ENCODE assay signal across 10 cellular contexts in the genomic region with DNA sequence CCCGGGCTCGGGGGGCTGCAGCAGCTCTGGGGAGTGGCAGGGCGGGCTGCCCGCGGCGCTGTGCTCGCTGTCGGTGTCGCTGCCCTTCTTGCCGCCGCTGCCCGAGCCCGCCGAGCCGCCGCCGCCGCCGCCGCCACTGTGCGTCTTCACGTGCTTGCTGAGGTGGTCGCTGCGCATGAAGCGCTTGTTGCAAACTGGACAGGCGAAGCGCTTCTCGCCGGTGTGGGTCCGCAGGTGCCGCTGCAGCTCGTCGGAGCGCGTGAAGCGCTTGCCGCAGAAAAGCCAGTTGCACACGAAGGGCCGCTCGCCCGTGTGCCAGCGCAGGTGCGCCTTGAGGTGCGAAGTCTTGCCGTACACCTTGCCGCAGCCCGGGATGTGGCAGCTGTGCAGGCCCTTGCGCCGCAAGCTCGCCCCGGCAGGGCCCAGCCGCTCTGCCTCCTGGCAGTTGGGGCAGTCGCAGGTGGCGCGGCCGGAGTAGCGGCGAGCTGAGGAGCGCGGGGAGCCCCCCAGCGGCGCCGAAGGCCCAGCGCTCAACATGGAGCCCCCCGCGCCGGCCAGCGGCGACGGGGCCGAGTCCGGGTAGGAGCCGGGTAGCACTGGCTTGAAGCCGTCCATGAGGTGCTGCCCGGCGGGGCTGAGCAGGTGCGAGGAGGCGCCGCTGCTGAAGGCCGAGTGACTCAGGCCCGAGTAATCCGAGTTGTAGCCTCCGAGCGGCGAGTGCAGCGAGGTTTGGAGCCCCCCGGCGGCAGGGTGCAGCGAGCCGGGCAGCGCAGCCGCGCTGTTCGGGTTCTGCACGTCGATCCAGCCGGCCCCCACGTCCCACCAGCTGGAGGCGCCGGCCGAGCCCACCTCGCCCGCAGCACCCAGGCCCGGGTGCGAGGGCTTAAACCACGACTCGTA. TPM values are rescaled to one million over a fixed set of nuclear protein-coding genes. Genes with fewer than 3 reads are reported as not detected.
DNase-seq lines count a peak whose midpoint lies in the region; ATAC-seq, FAIRE-seq and TF ChIP-seq lines count a peak whose summit lies in the region.
"Had no signal": no experiment of that assay in that cellular context is flagged by ENCODE, and none has a peak within 500 bp of the region (broad histone marks: within the 10 kb centered on the region; RNA-seq: fewer than 3 reads in every experiment).

No MANE protein-coding gene starts in this region.

- no peaks in the 10 kb centered on the region for H3K9me3 Mint-ChIP-seq in WTC11

- no peak for FAIRE-seq in A549 (lab: Jason Lieb, UNC)
- no peak for FAIRE-seq in GM19239 (lab: Jason Lieb, UNC)

- ATAC-seq in A549 (peak; percentile 77 to 79), WTC11 (peak; percentile 12), left lung (peak; percentile 26), HG03565 (IDR thresholded peaks at IDR 0.05; ENCODE audit: unreplicated experiment) (no peak), HG03442 (IDR thresholded peaks at IDR 0.05; ENCODE audit: unreplicated experiment) (no peak)

- H3K27ac Mint-ChIP-seq in WTC11: no peak overlapping the region

- no peak for TF ChIP-seq EP300 in A549 (IDR thresholded peaks at IDR 0.05)

- peaks cover 99 to 100% of the 10 kb centered on the region in 2 donors for H3K27me3 ChIP-seq in left lung

- peaks cover 31% of the 10 kb centered on the region for H3K27me3 Mint-ChIP-seq in WTC11 (ENCODE audit: low read depth)

- H3K4me1 Mint-ChIP-seq in WTC11: peaks cover 56% of the 10 kb centered on the region

- peaks cover 11% of the 10 kb centered on the region for H3K36me3 Mint-ChIP-seq in WTC11

- H3K27ac ChIP-seq in A549 (no peak overlapping the region), left lung (no peak overlapping the region)
- H3K27ac ChIP-seq: transverse colon had no signal

- H3K36me3 ChIP-seq in left lung: no peaks in the 10 kb centered on the region
- H3K36me3 ChIP-seq: transverse colon had no signal

- POLR2A ChIA-PET in A549 (lab: Yijun Ruan, JAX) (no interaction called here), WTC11 (lab: Charles Lee) (interaction anchor here (0.6 to 3.1 kb wide), 5 partner anchors 8 to 15 kb away, joined by 3 to 16 read pairs (median 4); no protein-coding TSS in a partner anchor)

- CTCF ChIA-PET in A549 (lab: Yijun Ruan, JAX): interaction anchor here (1.1 to 1.9 kb wide), 4 partner anchors 8 to 470 kb away, joined by 3 to 9 read pairs (median 6); no protein-coding TSS in a partner anchor
- CTCF ChIA-PET in WTC11 (lab: Charles Lee): interaction anchor here (1.3 to 3.0 kb wide), 4 partner anchors 7 to 470 kb away, joined by 3 to 21 read pairs (median 7); no protein-coding TSS in a partner anchor

- TF ChIP-seq CTCF in A549 (IDR thresholded peaks at IDR 0.05) (peak; percentile 27; the same call in 1 of the 3 replicates), WTC11 (IDR thresholded peaks at IDR 0.05) (no peak), left lung (IDR thresholded peaks at IDR 0.05) (no peak)

- intact Hi-C loops in left lung (cut with DNase I): no loop called here

- DNase-seq in A549 (ENCODE audit: low read depth in 1 of 2, low spot score in 1 of 2) (peak; percentile 40 to 57), GM19239 (ENCODE audit: insufficient read length, low spot score) (peak; percentile 18), WTC11 (ENCODE audit: low spot score) (peak; percentile 65), left lung (peak in 1 of 2 donors; percentile 73), KG1 (lab: John Stamatoyannopoulos, UW) (no peak), NOMO-1 (lab: John Stamatoyannopoulos, UW; ENCODE audit: unreplicated experiment in 2 of 2) (no peak)
- DNase-seq: hippocampal formation, transverse colon had no signal

- H3K9me3 ChIP-seq in A549 (no peaks in the 10 kb centered on the region), left lung (no peaks in the 10 kb centered on the region)
- H3K9me3 ChIP-seq: transverse colon had no signal

- TF ChIP-seq POLR2A in A549 (IDR thresholded peaks at IDR 0.05; ENCODE audit: low read length): no peak

- TF ChIP-seq RAD21 in A549 (conservative IDR thresholded peaks at IDR 0.05 in 1 of 2, IDR thresholded peaks at IDR 0.05 in 1 of 2): 0 out of 5 replicates have a peak, but pooled peaks of 1 of the 2 experiments have one; percentile 16

- 75% methylated on average over 59 of the region's 107 CpGs for WGBS in A549 (ENCODE audit: missing lambda C conversion rate)

- H3K4me3 Mint-ChIP-seq in WTC11: peak overlapping the region; percentile 90

- H3K4me3 ChIP-seq in A549: peak overlapping the region; percentile 43
- peak overlapping the region in 1 of 2 donors; percentile 19 for H3K4me3 ChIP-seq in left lung

- H3K4me1 ChIP-seq in A549 (peaks cover 19% of the 10 kb centered on the region; the same call in 2 of the 3 replicates), left lung (peaks cover 3 to 31% of the 10 kb centered on the region in 2 donors)

- peak overlapping the region; percentile 87 for H3K4me2 ChIP-seq in A549

TF ChIP-seq in A549, 52 proteins besides CTCF, POLR2A, EP300 and RAD21:
- TF ChIP-seq, protein P1, sequence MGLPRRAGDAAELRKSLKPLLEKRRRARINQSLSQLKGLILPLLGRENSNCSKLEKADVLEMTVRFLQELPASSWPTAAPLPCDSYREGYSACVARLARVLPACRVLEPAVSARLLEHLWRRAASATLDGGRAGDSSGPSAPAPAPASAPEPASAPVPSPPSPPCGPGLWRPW (IDR thresholded peaks at IDR 0.05): no peak
- TF ChIP-seq FOSL2 (IDR thresholded peaks at IDR 0.05) (no peak), FOSL2 (CRISPR knock-in tag; IDR thresholded peaks at IDR 0.05) (0 out of 2 replicates have a peak, but pooled peaks have one; percentile 25), MAFK (IDR thresholded peaks at IDR 0.05; ENCODE audit: partially characterized antibody) (no peak), RNF2 (IDR thresholded peaks at IDR 0.05; ENCODE audit: borderline replicate concordance, low read depth) (no peak; the same call in 1 of the 2 replicates), TFCP2L1 (CRISPR knock-in tag; IDR thresholded peaks at IDR 0.05) (no peak), KDM5A (IDR thresholded peaks at IDR 0.05) (no peak), HDAC2 (IDR thresholded peaks at IDR 0.05) (no peak)
- TF ChIP-seq, protein P2, sequence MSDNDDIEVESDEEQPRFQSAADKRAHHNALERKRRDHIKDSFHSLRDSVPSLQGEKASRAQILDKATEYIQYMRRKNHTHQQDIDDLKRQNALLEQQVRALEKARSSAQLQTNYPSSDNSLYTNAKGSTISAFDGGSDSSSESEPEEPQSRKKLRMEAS (IDR thresholded peaks at IDR 0.05): peak; percentile 40; the same call in 1 of the 2 replicates
- TF ChIP-seq, protein P3, sequence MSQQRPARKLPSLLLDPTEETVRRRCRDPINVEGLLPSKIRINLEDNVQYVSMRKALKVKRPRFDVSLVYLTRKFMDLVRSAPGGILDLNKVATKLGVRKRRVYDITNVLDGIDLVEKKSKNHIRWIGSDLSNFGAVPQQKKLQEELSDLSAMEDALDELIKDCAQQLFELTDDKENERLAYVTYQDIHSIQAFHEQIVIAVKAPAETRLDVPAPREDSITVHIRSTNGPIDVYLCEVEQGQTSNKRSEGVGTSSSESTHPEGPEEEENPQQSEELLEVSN (IDR thresholded peaks at IDR 0.05; ENCODE audit: borderline replicate concordance, low read depth): peak; percentile 46; the same call in 1 of the 2 replicates

TF ChIP-seq in WTC11, 78 proteins besides CTCF, POLR2A, EP300 and RAD21 (continues in another document):
- TF ChIP-seq, protein P4, sequence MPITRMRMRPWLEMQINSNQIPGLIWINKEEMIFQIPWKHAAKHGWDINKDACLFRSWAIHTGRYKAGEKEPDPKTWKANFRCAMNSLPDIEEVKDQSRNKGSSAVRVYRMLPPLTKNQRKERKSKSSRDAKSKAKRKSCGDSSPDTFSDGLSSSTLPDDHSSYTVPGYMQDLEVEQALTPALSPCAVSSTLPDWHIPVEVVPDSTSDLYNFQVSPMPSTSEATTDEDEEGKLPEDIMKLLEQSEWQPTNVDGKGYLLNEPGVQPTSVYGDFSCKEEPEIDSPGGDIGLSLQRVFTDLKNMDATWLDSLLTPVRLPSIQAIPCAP (CRISPR knock-in tag; IDR thresholded peaks at IDR 0.05): peak; percentile 87; the same call in 1 of the 2 replicates
- TF ChIP-seq JAZF1 (CRISPR knock-in tag; IDR thresholded peaks at IDR 0.05) (no peak), FOXJ3 (CRISPR knock-in tag; IDR thresholded peaks at IDR 0.05; ENCODE audit: borderline replicate concordance) (no peak), NFE2L1 (CRISPR knock-in tag; IDR thresholded peaks at IDR 0.05) (peak; percentile 89), NR2C2 (CRISPR knock-in tag; IDR thresholded peaks at IDR 0.05) (peak; percentile 56)
- TF ChIP-seq, protein P5, sequence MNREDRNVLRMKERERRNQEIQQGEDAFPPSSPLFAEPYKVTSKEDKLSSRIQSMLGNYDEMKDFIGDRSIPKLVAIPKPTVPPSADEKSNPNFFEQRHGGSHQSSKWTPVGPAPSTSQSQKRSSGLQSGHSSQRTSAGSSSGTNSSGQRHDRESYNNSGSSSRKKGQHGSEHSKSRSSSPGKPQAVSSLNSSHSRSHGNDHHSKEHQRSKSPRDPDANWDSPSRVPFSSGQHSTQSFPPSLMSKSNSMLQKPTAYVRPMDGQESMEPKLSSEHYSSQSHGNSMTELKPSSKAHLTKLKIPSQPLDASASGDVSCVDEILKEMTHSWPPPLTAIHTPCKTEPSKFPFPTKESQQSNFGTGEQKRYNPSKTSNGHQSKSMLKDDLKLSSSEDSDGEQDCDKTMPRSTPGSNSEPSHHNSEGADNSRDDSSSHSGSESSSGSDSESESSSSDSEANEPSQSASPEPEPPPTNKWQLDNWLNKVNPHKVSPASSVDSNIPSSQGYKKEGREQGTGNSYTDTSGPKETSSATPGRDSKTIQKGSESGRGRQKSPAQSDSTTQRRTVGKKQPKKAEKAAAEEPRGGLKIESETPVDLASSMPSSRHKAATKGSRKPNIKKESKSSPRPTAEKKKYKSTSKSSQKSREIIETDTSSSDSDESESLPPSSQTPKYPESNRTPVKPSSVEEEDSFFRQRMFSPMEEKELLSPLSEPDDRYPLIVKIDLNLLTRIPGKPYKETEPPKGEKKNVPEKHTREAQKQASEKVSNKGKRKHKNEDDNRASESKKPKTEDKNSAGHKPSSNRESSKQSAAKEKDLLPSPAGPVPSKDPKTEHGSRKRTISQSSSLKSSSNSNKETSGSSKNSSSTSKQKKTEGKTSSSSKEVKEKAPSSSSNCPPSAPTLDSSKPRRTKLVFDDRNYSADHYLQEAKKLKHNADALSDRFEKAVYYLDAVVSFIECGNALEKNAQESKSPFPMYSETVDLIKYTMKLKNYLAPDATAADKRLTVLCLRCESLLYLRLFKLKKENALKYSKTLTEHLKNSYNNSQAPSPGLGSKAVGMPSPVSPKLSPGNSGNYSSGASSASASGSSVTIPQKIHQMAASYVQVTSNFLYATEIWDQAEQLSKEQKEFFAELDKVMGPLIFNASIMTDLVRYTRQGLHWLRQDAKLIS (CRISPR knock-in tag; IDR thresholded peaks at IDR 0.05; ENCODE audit: borderline replicate concordance): no peak

RNA-seq across cellular contexts. Expression of a gene that starts 2.1 kb away (rescaled TPM):
- polyA plus RNA-seq in A549 (2011; rRNA removed) (not detected in 2 replicates), A549 (2017; fragmentation: RNase III; extraction: RNeasy Plus Mini Kit Qiagen cat#74134 plus additional on column Dnase treatment) (not detected in 3 replicates)
- polyA plus RNA-seq in A549 (2012; cell fraction: cytosol; rRNA removed): not detected in 2 replicates
- not detected in 2 replicates for polyA plus RNA-seq in A549 (2012; cell fraction: nucleus; rRNA removed)
- not detected in 2 replicates for polyA minus RNA-seq in A549 (2011; rRNA and poly(A)+ RNA removed)
- total RNA-seq in WTC11 (2021) (44.1 to 63.6 TPM (median 45.9 TPM) in 3 replicates), left lung (not detected)
- total RNA-seq: transverse colon had no signal

Comparison
In these comparisons a context has a peak if more than half of its experiments do, and no peak if none do; other contexts are left out.
1. ATAC-seq: peak in A549 (2 of 2), WTC11 (single experiment) and left lung (single experiment); none in HG03565 (single experiment) and HG03442 (single experiment).
2. DNase-seq: peak in A549 (2 of 2), GM19239 (single experiment) and WTC11 (single experiment); none in KG1 (single experiment) and NOMO-1 (0 of 2).
3. RNA of a gene that starts 2.1 kb away (total RNA-seq): 44.1 to 63.6 TPM in WTC11; not detected in left lung; every median in the first group is over 10 times any median in the second.